Comparison of ENCODE assay signal across 8 cellular contexts in the genomic region with DNA sequence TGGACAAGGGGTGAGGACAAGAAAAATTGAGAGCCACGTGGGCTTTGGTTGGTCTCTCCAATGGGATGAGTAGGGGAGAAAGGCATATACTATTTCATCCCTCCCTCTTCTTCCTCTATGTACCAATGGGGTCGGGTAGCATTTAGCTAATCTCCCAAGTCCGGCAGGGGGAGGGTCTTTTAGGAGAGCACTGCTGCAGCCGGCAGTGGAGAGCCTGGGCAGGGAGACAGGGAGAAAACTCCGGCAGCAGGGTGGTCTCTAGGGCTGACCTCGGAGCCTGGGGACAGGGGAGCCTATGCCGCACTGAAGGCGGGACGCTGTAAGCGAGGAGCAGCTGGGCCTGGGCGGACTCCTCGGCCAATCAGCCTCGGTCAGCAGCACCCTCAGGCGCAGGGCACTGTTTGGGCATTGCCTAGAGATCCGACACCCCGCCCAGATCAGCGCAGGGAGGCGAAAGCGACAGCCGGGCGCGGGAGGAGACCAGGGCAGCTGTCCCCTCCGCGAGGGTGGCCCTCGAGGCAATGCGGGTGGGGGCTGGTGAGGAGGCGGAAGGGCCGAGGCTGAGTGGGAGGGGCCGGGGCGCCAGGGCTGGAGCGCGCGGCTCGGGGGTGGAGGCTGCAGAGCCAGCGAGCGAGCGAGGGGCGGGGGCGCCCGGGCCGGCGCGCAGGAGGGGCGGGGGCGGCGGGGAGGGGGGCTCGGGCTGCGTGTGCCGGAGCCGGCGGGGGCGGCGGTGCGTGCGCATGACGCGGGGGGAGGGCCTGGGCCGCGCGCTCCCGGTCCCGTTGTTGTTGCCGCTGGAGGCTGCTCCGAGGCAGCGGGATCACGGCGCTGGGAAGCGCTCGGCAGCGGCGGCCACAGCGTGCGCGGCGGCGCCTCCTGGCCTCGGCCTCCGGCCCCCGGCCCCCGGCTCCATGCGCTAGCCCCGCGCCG. TPM values are rescaled to one million over a fixed set of nuclear protein-coding genes. Genes with fewer than 3 reads are reported as not detected.
DNase-seq lines count a peak whose midpoint lies in the region; TF ChIP-seq lines count a peak whose summit lies in the region.

Gene AGAP3 (plus strand): TSS at position 785 of the 930 bp plus-strand sequence. CDS start 267 bp downstream, outside the sequence.

- CTCF ChIA-PET in HEK293T (lab: Yijun Ruan, JAX) = interaction anchor here (0.7 to 1.6 kb wide), 3 partner anchors 22 to 187 kb away, joined by 3 to 5 read pairs (median 5); no protein-coding TSS in a partner anchor

- no peaks in the 10 kb centered on the region for H3K36me3 ChIP-seq in ascending aorta
- H3K36me3 ChIP-seq in left ventricle myocardium inferior = no peaks in the 10 kb centered on the region

- H3K4me3 ChIP-seq in ascending aorta = peak within 1 kb of the TSS; percentile 63 to 85
- peak within 1 kb of the TSS; percentile 90 for H3K4me3 ChIP-seq in left ventricle myocardium inferior

- H3K4me1 ChIP-seq in ascending aorta (peaks cover 24 to 51% of the 10 kb centered on the region in 2 donors), left ventricle myocardium inferior (peaks cover 84% of the 10 kb centered on the region)

- intact Hi-C loops in T-helper 1 cell treated with Interleukin-12 subunit alpha and Interleukin-12 subunit beta and Interleukin-4 antibody, amounts not matched to agents 30 ng/mL and 1 ng/mL, for 36 hours (cut with micrococcal nuclease) = loop anchor here (10.0 kb wide), 2 partner anchors 711 to 1891 kb away; partner anchors contain the start of genes ZNF282 and ZNF775
- intact Hi-C loops in ascending aorta (cut with DNase I) (loop anchor here (10.0 kb wide), 2 partner anchors 669 to 1371 kb away; a partner anchor contains a TSS), left ventricle myocardium inferior (cut with micrococcal nuclease) (no loop called here), posterior cingulate gyrus (cut with DNase I) (loop anchor here (1.0 to 2.0 kb wide), 2 partner anchors 28 to 57 kb away; partner anchors contain the start of gene ABCB8)

- DNase-seq in GM10266 (ENCODE audit: extremely low spot score) (peak; percentile 96), HEK293T (ENCODE audit: extremely low spot score) (peak; percentile 94), NCI-H1105 treated with DMSO at 0.1 percent for 48 hours (lab: John Stamatoyannopoulos, UW) (peak; percentile 69), ascending aorta (ENCODE audit: low spot score in 2 of 2) (peak; percentile 70 to 93), left ventricle myocardium inferior (peak; percentile 92), posterior cingulate gyrus (peak; percentile 81 to 98 (median 86)), inferior parietal cortex (ENCODE audit: extremely low spot score) (no peak)

- peak within 1 kb of the TSS; percentile 85 to 91 for H3K27ac ChIP-seq in ascending aorta
- H3K27ac ChIP-seq in left ventricle myocardium inferior (replicated peaks) = peak within 1 kb of the TSS; percentile 95

- TF ChIP-seq CTCF in GM10266 (IDR thresholded peaks at IDR 0.05; ENCODE audit: control insufficient read depth, insufficient read depth, low read depth, missing control alignments) (no peak), ascending aorta (IDR thresholded peaks at IDR 0.05) (no peak), left ventricle myocardium inferior (IDR thresholded peaks at IDR 0.05; ENCODE audit: borderline replicate concordance) (no peak)

- H3K9me3 ChIP-seq in ascending aorta (no peaks in the 10 kb centered on the region), left ventricle myocardium inferior (replicated peaks) (no peaks in the 10 kb centered on the region)

- H3K27me3 ChIP-seq in ascending aorta (no peaks in the 10 kb centered on the region), left ventricle myocardium inferior (ENCODE audit: low read depth) (no peaks in the 10 kb centered on the region)

- POLR2A ChIA-PET in HEK293T (lab: Yijun Ruan, JAX) = interaction anchor here (0.6 to 2.8 kb wide), 17 partner anchors 8 to 1939 kb away, joined by 3 to 21 read pairs (median 5); partner anchors contain the start of genes ABCB8, ABCF2, CHPF2 and SLC4A2

TF ChIP-seq in HEK293T, 16 proteins besides CTCF, POLR2A, EP300 and RAD21:
- TF ChIP-seq ARNT (IDR thresholded peaks at IDR 0.05) (no peak; the same call in 1 of the 2 replicates), HDGF (IDR thresholded peaks at IDR 0.05; ENCODE audit: borderline replicate concordance) (peak; percentile 96; the same call in 1 of the 2 replicates), SP1 (IDR thresholded peaks at IDR 0.05) (no peak), L3MBTL2 (conservative IDR thresholded peaks at IDR 0.05) (no peak; the same call in none of the 2 replicates), ZNF384 (IDR thresholded peaks at IDR 0.05) (no peak), FOXM1 (IDR thresholded peaks at IDR 0.05; ENCODE audit: borderline replicate concordance) (peak; percentile 55; the same call in 1 of the 2 replicates), LEF1 (IDR thresholded peaks at IDR 0.05; ENCODE audit: borderline replicate concordance) (no peak)

RNA-seq across cellular contexts. Expression of gene AGAP3, which starts in this region (rescaled TPM):
- total RNA-seq in T-helper 1 cell treated with Interleukin-12 subunit alpha and Interleukin-12 subunit beta and Interleukin-4 antibody, amounts not matched to agents 30 ng/mL and 1 ng/mL, for 36 hours = 24.5 and 25.4 TPM in 2 replicates
- 82.6 TPM for total RNA-seq in ascending aorta
- total RNA-seq in left ventricle myocardium inferior = 51.0 TPM
